29 cellular contexts compared by ENCODE assay signal in the genomic region with DNA sequence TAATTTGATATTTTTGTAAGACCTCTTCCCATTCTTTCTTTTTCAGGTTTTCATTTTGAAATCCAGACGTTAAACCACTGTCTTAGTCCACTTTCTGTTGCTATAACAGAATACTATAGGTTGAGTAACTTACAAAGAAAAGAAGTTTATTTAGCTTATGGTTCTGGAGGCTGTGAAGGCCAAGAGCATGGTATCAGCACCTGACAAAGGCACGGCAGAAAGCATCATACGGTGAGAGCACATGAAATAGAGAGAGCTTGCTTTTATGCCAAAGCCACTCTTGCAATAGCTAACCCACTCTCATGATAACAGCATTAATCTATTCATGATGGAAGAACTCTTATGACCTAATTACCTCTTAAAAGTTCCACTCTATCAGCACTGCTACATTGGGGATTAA.
"Had no signal": no experiment of that assay in that cellular context is flagged by ENCODE, and none has a peak within 500 bp of the region (broad histone marks: within the 10 kb centered on the region; RNA-seq: fewer than 3 reads in every experiment).

No MANE protein-coding gene starts in this region.

- H3K36me3 ChIP-seq: stomach, suprapubic skin, thoracic aorta, thyroid gland, tibial artery, tibial nerve, transverse colon, upper lobe of left lung, upper lobe of right lung, uterus, vagina had no signal

- ATAC-seq: stimulated activated effector memory CD8-positive, alpha-beta T cell treated with anti-CD3 and anti-CD28 coated beads, Interleukin-12 subunit alpha, Interleukin-12 subunit beta, amount 100 ng/mL, for 72 hours; stimulated activated memory B cell treated with anti-CD40 and anti-IgM and Interleukin-4, amounts not matched to agents 10 μg/mL and 1 μg/mL and 100 μg/mL, for 72 hours; stimulated activated naive B cell treated with anti-CD40 and anti-IgM and Interleukin-4, amounts not matched to agents 10 μg/mL and 1 μg/mL and 100 μg/mL, for 72 hours; stimulated activated naive CD8-positive, alpha-beta T cell treated with anti-CD3 and anti-CD28 coated beads, Interleukin-15, amount 100 ng/mL, for 72 hours; stimulated activated naive CD8-positive, alpha-beta T cell treated with anti-CD3 and anti-CD28 coated beads, Interleukin-15, Interleukin-2, amounts not matched to agents 100 U/mL and 50 U/mL, for 24 hours; upper lobe of right lung had no signal

- H3K27me3 Mint-ChIP-seq: stimulated activated memory B cell treated with anti-CD40 and anti-IgM and Interleukin-4, amounts not matched to agents 10 μg/mL and 1 μg/mL and 100 μg/mL, for 72 hours; stimulated activated naive B cell treated with anti-CD40 and anti-IgM and Interleukin-4, amounts not matched to agents 10 μg/mL and 1 μg/mL and 100 μg/mL, for 72 hours; stimulated activated naive CD8-positive, alpha-beta T cell treated with anti-CD3 and anti-CD28 coated beads, Interleukin-15, amount 100 ng/mL, for 72 hours; stimulated activated naive CD8-positive, alpha-beta T cell treated with anti-CD3 and anti-CD28 coated beads, Interleukin-15, Interleukin-2, amounts not matched to agents 100 ng/mL and 50 ng/mL, for 24 hours; type B pancreatic cell had no signal

- FAIRE-seq: urothelium cell line had no signal

- H3K4me3 Mint-ChIP-seq: stimulated activated effector memory CD8-positive, alpha-beta T cell treated with anti-CD3 and anti-CD28 coated beads, Interleukin-12 subunit alpha, Interleukin-12 subunit beta, amount 100 ng/mL, for 72 hours; stimulated activated memory B cell treated with anti-CD40 and anti-IgM and Interleukin-4, amounts not matched to agents 10 μg/mL and 1 μg/mL and 100 μg/mL, for 72 hours; stimulated activated naive B cell treated with anti-CD40 and anti-IgM and Interleukin-4, amounts not matched to agents 10 μg/mL and 1 μg/mL and 100 μg/mL, for 72 hours; stimulated activated naive CD8-positive, alpha-beta T cell treated with anti-CD3 and anti-CD28 coated beads, Interleukin-15, amount 100 ng/mL, for 72 hours; stimulated activated naive CD8-positive, alpha-beta T cell treated with anti-CD3 and anti-CD28 coated beads, Interleukin-15, Interleukin-2, amounts not matched to agents 100 ng/mL and 50 ng/mL, for 24 hours; type B pancreatic cell had no signal

- DNase-seq: stimulated activated CD4-positive, alpha-beta T cell treated with anti-CD3 and anti-CD28 coated beads, Interleukin-2, amount 100 ng/mL, for 48 hours; stimulated activated CD4-positive, alpha-beta T cell treated with anti-CD3 and anti-CD28 coated beads, Interleukin-4, amount 100 ng/mL, for 1 hour; stimulated activated CD4-positive, alpha-beta T cell treated with anti-CD3 and anti-CD28 coated beads, Interleukin-4, amount 100 ng/mL, for 24 hours; stimulated activated CD4-positive, alpha-beta T cell treated with anti-CD3 and anti-CD28 coated beads, Interleukin-4, amount 100 ng/mL, for 4 hours; stimulated activated CD8-positive, alpha-beta memory T cell treated with anti-CD3 and anti-CD28 coated beads, Interleukin-4, amount 100 ng/mL, for 48 hours; stimulated activated naive B cell treated with anti-CD40 and anti-IgM and Interleukin-4, amounts not matched to agents 10 μg/mL and 1 μg/mL and 100 μg/mL, for 72 hours; stimulated activated naive CD4-positive, alpha-beta T cell; stimulated activated naive CD4-positive, alpha-beta T cell treated with Interleukin-2 at 50 U/mL for 16 hours; stimulated activated naive CD8-positive, alpha-beta T cell treated with anti-CD3 and anti-CD28 coated beads, Interleukin-15, amount 100 ng/mL, for 72 hours; stimulated activated naive CD8-positive, alpha-beta T cell treated with anti-CD3 and anti-CD28 coated beads, Interleukin-15, Interleukin-2, amounts not matched to agents 100 U/mL and 50 U/mL, for 24 hours; stomach; substantia nigra; testis; thyroid gland; tibial artery; transverse colon; trophoblast cell; upper lobe of left lung; upper lobe of right lung; uterus had no signal

- H3K4me1 Mint-ChIP-seq: stimulated activated effector memory CD8-positive, alpha-beta T cell treated with anti-CD3 and anti-CD28 coated beads, Interleukin-12 subunit alpha, Interleukin-12 subunit beta, amount 100 ng/mL, for 72 hours; stimulated activated naive B cell treated with anti-CD40 and anti-IgM and Interleukin-4, amounts not matched to agents 10 μg/mL and 1 μg/mL and 100 μg/mL, for 72 hours; stimulated activated naive CD8-positive, alpha-beta T cell treated with anti-CD3 and anti-CD28 coated beads, Interleukin-15, amount 100 ng/mL, for 72 hours had no signal

- H3K9me3 ChIP-seq: testis, thyroid gland, transverse colon, upper lobe of right lung, vagina had no signal

- H3K27me3 ChIP-seq: stomach, suprapubic skin, testis, thyroid gland, tibial artery, tibial nerve, transverse colon, upper lobe of left lung, upper lobe of right lung, uterus, vagina had no signal

- H3K4me3 ChIP-seq: stomach, suprapubic skin, testis, thoracic aorta, thyroid gland, tibial artery, tibial nerve, upper lobe of left lung, upper lobe of right lung, uterus, vagina had no signal

- H3K4me1 ChIP-seq: stomach, suprapubic skin, testis, thyroid gland, tibial nerve, transverse colon, upper lobe of left lung, upper lobe of right lung, uterus, vagina had no signal

- H3K27ac Mint-ChIP-seq: stimulated activated effector memory CD8-positive, alpha-beta T cell treated with anti-CD3 and anti-CD28 coated beads, Interleukin-12 subunit alpha, Interleukin-12 subunit beta, amount 100 ng/mL, for 72 hours; stimulated activated memory B cell treated with anti-CD40 and anti-IgM and Interleukin-4, amounts not matched to agents 10 μg/mL and 1 μg/mL and 100 μg/mL, for 72 hours; stimulated activated naive B cell treated with anti-CD40 and anti-IgM and Interleukin-4, amounts not matched to agents 10 μg/mL and 1 μg/mL and 100 μg/mL, for 72 hours; stimulated activated naive CD8-positive, alpha-beta T cell treated with anti-CD3 and anti-CD28 coated beads, Interleukin-15, amount 100 ng/mL, for 72 hours; stimulated activated naive CD8-positive, alpha-beta T cell treated with anti-CD3 and anti-CD28 coated beads, Interleukin-15, Interleukin-2, amounts not matched to agents 100 ng/mL and 50 ng/mL, for 24 hours; type B pancreatic cell had no signal

- H3K27ac ChIP-seq: stomach, suprapubic skin, testis, thoracic aorta, thyroid gland, tibial artery, tibial nerve, transverse colon, upper lobe of left lung, upper lobe of right lung, uterus, vagina had no signal

- H3K36me3 Mint-ChIP-seq: stimulated activated effector memory CD8-positive, alpha-beta T cell treated with anti-CD3 and anti-CD28 coated beads, Interleukin-12 subunit alpha, Interleukin-12 subunit beta, amount 100 ng/mL, for 72 hours; stimulated activated memory B cell treated with anti-CD40 and anti-IgM and Interleukin-4, amounts not matched to agents 10 μg/mL and 1 μg/mL and 100 μg/mL, for 72 hours; type B pancreatic cell had no signal
